ENCODE assay signal across 8 cellular contexts in the genomic region with DNA sequence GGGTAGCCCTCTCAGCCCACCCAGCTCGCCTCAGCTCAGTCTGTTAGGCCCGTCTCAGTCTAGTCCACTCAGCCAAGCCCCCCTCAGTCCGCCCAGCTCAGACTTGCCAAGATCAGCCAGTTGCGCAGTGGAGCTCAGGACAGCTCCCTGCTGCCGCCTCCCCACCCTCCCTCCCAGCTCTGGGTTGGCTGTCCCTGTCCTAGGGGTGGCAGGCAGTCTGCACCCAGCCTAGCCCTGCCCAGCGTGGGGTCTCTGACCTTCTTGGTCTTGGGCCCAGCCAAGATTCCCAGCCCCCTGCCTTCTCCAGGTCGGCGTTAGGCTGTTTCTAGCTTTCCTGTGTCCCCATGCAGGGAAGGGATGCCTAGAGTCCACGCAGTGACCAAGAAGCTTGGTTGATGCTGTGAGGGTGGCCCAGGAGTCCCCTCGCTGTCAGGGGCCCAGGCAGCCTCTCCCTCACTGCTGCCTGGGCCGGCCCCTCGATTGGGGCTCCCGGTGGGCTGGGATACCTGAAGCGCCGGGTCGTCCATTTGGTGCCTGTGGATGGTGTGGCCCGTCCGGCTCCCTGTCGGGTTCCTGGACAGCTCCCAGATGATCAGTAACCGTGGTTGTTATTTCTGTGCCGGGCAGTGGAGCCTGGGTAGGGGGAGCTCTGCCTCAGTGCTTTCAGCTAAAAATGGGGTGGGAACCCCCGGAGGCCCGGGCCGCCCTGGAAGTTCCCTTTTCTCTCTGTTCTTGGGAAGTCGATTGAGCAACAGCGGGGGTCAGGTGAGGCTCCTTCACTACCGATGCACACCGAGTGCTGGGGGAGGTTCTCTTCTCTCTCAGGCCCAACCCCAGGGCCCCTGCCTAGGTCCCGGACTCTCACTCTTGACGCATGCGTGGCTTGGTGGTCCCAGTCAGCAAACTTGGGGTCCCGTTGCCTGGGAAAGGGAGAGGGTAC.
A peak's percentile ranks its signal among the peaks of the same experiment; 100 is the strongest.
DNase-seq lines count a peak whose midpoint lies in the region; ATAC-seq and TF ChIP-seq lines count a peak whose summit lies in the region.
"Not testable (repeated sequence)": the region's sequence is repeated elsewhere in the genome, so short reads cannot be mapped to it uniquely, and the experiment has no call there.

No MANE protein-coding gene starts in this region.

- H3K27ac Mint-ChIP-seq in CD14-positive monocyte; activated CD4-positive, alpha-beta T cell treated with anti-CD3 and anti-CD28 coated beads, Interleukin-2, amount 10 ng/mL, durations not matched to agents 24 days and 14 days: not testable (repeated sequence)
- peak overlapping the region in 3 of 6 donors; percentile 64 to 89 (median 83) for H3K27ac Mint-ChIP-seq in naive B cell
- H3K27ac Mint-ChIP-seq in stimulated activated memory B cell treated with anti-CD40 and anti-IgM and Interleukin-4, amounts not matched to agents 10 μg/mL and 1 μg/mL and 100 μg/mL, for 72 hours, result peak overlapping the region; percentile 92

- H3K9me3 ChIP-seq in colonic mucosa, vagina: not testable (repeated sequence)

- not testable (repeated sequence) for H3K36me3 Mint-ChIP-seq in CD14-positive monocyte; activated CD4-positive, alpha-beta T cell treated with anti-CD3 and anti-CD28 coated beads, Interleukin-2, amount 10 ng/mL, durations not matched to agents 24 days and 14 days (ENCODE audit: low read depth); naive B cell
- H3K36me3 Mint-ChIP-seq in stimulated activated memory B cell treated with anti-CD40 and anti-IgM and Interleukin-4, amounts not matched to agents 10 μg/mL and 1 μg/mL and 100 μg/mL, for 72 hours, result peaks cover 23% of the 10 kb centered on the region

- TF ChIP-seq RAD21 in Ishikawa (IDR thresholded peaks at IDR 0.05; ENCODE audit: low read depth), result not testable (repeated sequence)

- H3K4me1 Mint-ChIP-seq in CD14-positive monocyte; activated CD4-positive, alpha-beta T cell treated with anti-CD3 and anti-CD28 coated beads, Interleukin-2, amount 10 ng/mL, durations not matched to agents 24 days and 14 days: not testable (repeated sequence)
- peaks cover 7 to 27% (median 15%) of the 10 kb centered on the region in 3 donors for H3K4me1 Mint-ChIP-seq in naive B cell
- peaks cover 37% of the 10 kb centered on the region for H3K4me1 Mint-ChIP-seq in stimulated activated memory B cell treated with anti-CD40 and anti-IgM and Interleukin-4, amounts not matched to agents 10 μg/mL and 1 μg/mL and 100 μg/mL, for 72 hours

- not testable (repeated sequence) for H3K4me1 ChIP-seq in colonic mucosa, vagina

- H3K27me3 ChIP-seq in colonic mucosa, vagina: not testable (repeated sequence)

- intact Hi-C loops in CD14-positive monocyte (cut with micrococcal nuclease), result loop anchor here in 1 of 2 donors (5.0 kb wide), 1 partner anchor 48 kb away; no protein-coding TSS in a partner anchor
- intact Hi-C loops in activated CD4-positive, alpha-beta T cell treated with anti-CD3 and anti-CD28 coated beads, Interleukin-2, amount 10 ng/mL, durations not matched to agents 24 days and 14 days (cut with micrococcal nuclease); colonic mucosa (cut with DNase I); vagina (cut with DNase I): not testable (repeated sequence)

- not testable (repeated sequence) for TF ChIP-seq CTCF in CD14-positive monocyte (IDR thresholded peaks at IDR 0.05); colonic mucosa (IDR thresholded peaks at IDR 0.05); vagina (IDR thresholded peaks at IDR 0.05)

- not testable (repeated sequence) for TF ChIP-seq POLR2A in vagina (IDR thresholded peaks at IDR 0.05)

- H3K27me3 Mint-ChIP-seq in CD14-positive monocyte (ENCODE audit: low read depth in 3 of 3); activated CD4-positive, alpha-beta T cell treated with anti-CD3 and anti-CD28 coated beads, Interleukin-2, amount 10 ng/mL, durations not matched to agents 24 days and 14 days; naive B cell; stimulated activated memory B cell treated with anti-CD40 and anti-IgM and Interleukin-4, amounts not matched to agents 10 μg/mL and 1 μg/mL and 100 μg/mL, for 72 hours: not testable (repeated sequence)

- not testable (repeated sequence) for H3K9me3 Mint-ChIP-seq in CD14-positive monocyte; activated CD4-positive, alpha-beta T cell treated with anti-CD3 and anti-CD28 coated beads, Interleukin-2, amount 10 ng/mL, durations not matched to agents 24 days and 14 days; naive B cell; stimulated activated memory B cell treated with anti-CD40 and anti-IgM and Interleukin-4, amounts not matched to agents 10 μg/mL and 1 μg/mL and 100 μg/mL, for 72 hours

- peak; percentile 75 to 79 for ATAC-seq in naive B cell (ENCODE audit: low read depth in 2 of 2)
- ATAC-seq in stimulated activated memory B cell treated with anti-CD40 and anti-IgM and Interleukin-4, amounts not matched to agents 10 μg/mL and 1 μg/mL and 100 μg/mL, for 72 hours, result peak; percentile 69

- not testable (repeated sequence) for H3K4me3 ChIP-seq in colonic mucosa, vagina

- H3K4me3 Mint-ChIP-seq in CD14-positive monocyte; activated CD4-positive, alpha-beta T cell treated with anti-CD3 and anti-CD28 coated beads, Interleukin-2, amount 10 ng/mL, durations not matched to agents 24 days and 14 days: not testable (repeated sequence)
- peak overlapping the region in 5 of 8 donors; percentile 2 to 66 (median 64) for H3K4me3 Mint-ChIP-seq in naive B cell
- peak overlapping the region; percentile 76 for H3K4me3 Mint-ChIP-seq in stimulated activated memory B cell treated with anti-CD40 and anti-IgM and Interleukin-4, amounts not matched to agents 10 μg/mL and 1 μg/mL and 100 μg/mL, for 72 hours

- peak; percentile 27 for DNase-seq in CD14-positive monocyte (ENCODE audit: low spot score)
- peak; percentile 48 for DNase-seq in activated CD4-positive, alpha-beta T cell treated with anti-CD3 and anti-CD28 coated beads, Interleukin-2, amount 10 ng/mL, durations not matched to agents 24 days and 14 days
- peak; percentile 15 for DNase-seq in colonic mucosa
- DNase-seq in islet precursor cell, result peak; percentile 31
- DNase-seq in naive B cell, result not testable (repeated sequence)
- DNase-seq in vagina (ENCODE audit: extremely low spot score in 2 of 2), result peak; percentile 40 to 74

- TF ChIP-seq EP300 in Ishikawa (IDR thresholded peaks at IDR 0.05; ENCODE audit: borderline replicate concordance), result not testable (repeated sequence)

- H3K27ac ChIP-seq in colonic mucosa, vagina: not testable (repeated sequence)

- H3K36me3 ChIP-seq in colonic mucosa, vagina: not testable (repeated sequence)

- H3K9ac ChIP-seq in colonic mucosa (ENCODE audit: low read depth in 2 of 2, low read length in 2 of 2), result not testable (repeated sequence)

TF ChIP-seq in Ishikawa, 13 proteins besides CTCF, POLR2A, EP300 and RAD21:
- TF ChIP-seq REST (IDR thresholded peaks at IDR 0.05; ENCODE audit: low read depth), result peak; percentile 14; the same call in 1 of the 2 replicates
